8 cellular contexts compared by ENCODE assay signal in genomic region chr10:71213761-71214440, GRCh38. TPM values are rescaled to one million over a fixed set of nuclear protein-coding genes. Genes with fewer than 3 reads are reported as not detected.
DNase-seq lines count a peak whose midpoint lies in the region; ATAC-seq and TF ChIP-seq lines count a peak whose summit lies in the region.

No MANE protein-coding gene starts in this region.

- DNase-seq in EL (peak; percentile 72), fibroblast of pulmonary artery (ENCODE audit: low read depth) (peak; percentile 88), pons (ENCODE audit: low spot score) (peak; percentile 40), NCI-H524 (lab: John Stamatoyannopoulos, UW) (no peak), epidermal melanocyte (ENCODE audit: insufficient read length, low spot score) (no peak)

- peak overlapping the region; percentile 97 for H3K4me3 ChIP-seq in fibroblast of pulmonary artery (replicated peaks; ENCODE audit: low read depth, low read length)

- no peak for TF ChIP-seq CTCF in fibroblast of pulmonary artery (IDR thresholded peaks at IDR 0.05; ENCODE audit: low read length, missing control alignments)

- ATAC-seq in HG03520 (IDR thresholded peaks at IDR 0.05; ENCODE audit: unreplicated experiment) (no peak), HG03571 (IDR thresholded peaks at IDR 0.05; ENCODE audit: unreplicated experiment) (no peak)

TF ChIP-seq in PFSK-1, 5 proteins besides CTCF, POLR2A, EP300 and RAD21:
- TF ChIP-seq REST (IDR thresholded peaks at IDR 0.05; ENCODE audit: insufficient read depth in 1 of 2, low read depth in 2 of 2, low read length in 2 of 2) (0 out of 4 replicates have a peak, but pooled peaks of 1 of the 2 experiments have one; percentile 10), TAF1 (IDR thresholded peaks at IDR 0.05; ENCODE audit: borderline replicate concordance, insufficient read depth, low read length) (no peak), POLR2AphosphoS5 (IDR thresholded peaks at IDR 0.05; ENCODE audit: low read depth, low read length) (peak; percentile 60; the same call in 1 of the 2 replicates), FOXP2 (optimal IDR thresholded peaks at IDR 0.05; ENCODE audit: borderline replicate concordance, extremely low read depth, extremely low read length, insufficient read depth) (no peak)

RNA-seq across cellular contexts. Expression of gene UNC5B, which starts 1.5 kb away (rescaled TPM):
- 175 TPM for polyA plus RNA-seq in PFSK-1 (2012; ENCODE audit: insufficient read length, low read depth)

Comparison
In these comparisons a context has a peak if more than half of its experiments do, and no peak if none do; other contexts are left out.
1. DNase-seq: peak in EL (single experiment), fibroblast of pulmonary artery (single experiment) and pons (single experiment); none in NCI-H524 (0 of 2) and epidermal melanocyte (single experiment).